Comparison of ENCODE assay signal across 7 cellular contexts in the genomic region with DNA sequence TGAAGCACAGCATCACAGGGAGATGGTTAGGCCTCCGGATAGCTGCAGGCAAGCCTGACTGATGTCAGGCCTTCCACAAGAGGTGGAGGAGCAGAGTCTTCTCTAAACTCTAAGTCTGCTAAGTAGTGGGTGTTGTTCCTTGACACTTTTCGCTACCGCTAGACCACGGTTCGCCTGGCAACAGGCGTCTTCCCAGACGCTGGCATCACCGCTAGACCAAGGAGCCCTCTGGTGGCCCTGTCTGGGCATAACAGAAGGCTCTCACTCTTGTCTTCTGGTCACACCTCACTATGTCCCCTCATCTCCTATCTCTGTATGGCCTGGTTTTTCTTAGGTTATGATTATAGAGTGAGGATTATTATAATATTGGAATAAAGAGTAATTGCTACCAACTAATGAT. TPM values are rescaled to one million over a fixed set of nuclear protein-coding genes. Genes with fewer than 3 reads are reported as not detected.
DNase-seq lines count a peak whose midpoint lies in the region; ATAC-seq and TF ChIP-seq lines count a peak whose summit lies in the region.
"Not testable (repeated sequence)": the region's sequence is repeated elsewhere in the genome, so short reads cannot be mapped to it uniquely, and the experiment has no call there.

No MANE protein-coding gene starts in this region.

- not testable (repeated sequence) for BruUV-seq in Calu3 (replicated peaks; lab: Mats Ljungman, UMichigan); Panc1 (replicated peaks; lab: Mats Ljungman, UMichigan)

- not testable (repeated sequence) for TF ChIP-seq RAD21 in liver (IDR thresholded peaks at IDR 0.05)

- TF ChIP-seq CTCF in Calu3 (IDR thresholded peaks at IDR 0.05; ENCODE audit: unreplicated experiment): peak; percentile 24
- TF ChIP-seq CTCF in GM12875 (IDR thresholded peaks at IDR 0.05; ENCODE audit: borderline replicate concordance, insufficient read depth, low read depth, low read length): peak; percentile 28; the same call in 1 of the 2 replicates
- peak; percentile 68 for TF ChIP-seq CTCF in Panc1 (IDR thresholded peaks at IDR 0.05)
- TF ChIP-seq CTCF in epithelial cell of proximal tubule (conservative IDR thresholded peaks at IDR 0.05; ENCODE audit: low read depth, low read length): peak; percentile 46
- TF ChIP-seq CTCF in liver (IDR thresholded peaks at IDR 0.05; ENCODE audit: low read depth, low read length, missing input control): peak; percentile 26
- TF ChIP-seq CTCF in retinal pigment epithelial cell (conservative IDR thresholded peaks at IDR 0.05; ENCODE audit: low read depth, low read length): peak; percentile 36

- not testable (repeated sequence) for H3K4me3 ChIP-seq in GM12875 (ENCODE audit: low read depth, low read length); Panc1 (ENCODE audit: low read depth in 2 of 2, low read length in 2 of 2); epithelial cell of proximal tubule (ENCODE audit: low read depth, low read length); liver (ENCODE audit: low read depth in 1 of 3, low read length in 3 of 3); retinal pigment epithelial cell (ENCODE audit: low read length)

- H3K9ac ChIP-seq in liver (ENCODE audit: low read depth in 1 of 2, low read length in 2 of 2): not testable (repeated sequence)

- not testable (repeated sequence) for H3K27ac ChIP-seq in Panc1 (ENCODE audit: low read length); liver (ENCODE audit: low read depth in 1 of 2, low read length in 2 of 2)

- peak; percentile 66; the same call in 1 of the 2 replicates for ATAC-seq in Panc1

- intact Hi-C loops in Calu3 (cut with micrococcal nuclease; ENCODE audit: unreplicated experiment); Panc1 (cut with micrococcal nuclease; ENCODE audit: unreplicated experiment); activated CD4-positive, alpha-beta memory T cell treated with anti-CD3 and anti-CD28 coated beads for 36 hours (cut with micrococcal nuclease): not testable (repeated sequence)

- in situ Hi-C loops in Panc1 (cut with HindIII; ENCODE audit: low pct_unique_long_range_greater_than_20kb, low sequenced_read_pairs): not testable (repeated sequence)

- not testable (repeated sequence) for H3K4me3 Mint-ChIP-seq in Calu3 (ENCODE audit: low read depth, unreplicated experiment); activated CD4-positive, alpha-beta memory T cell treated with anti-CD3 and anti-CD28 coated beads for 36 hours

- not testable (repeated sequence) for H3K4me1 Mint-ChIP-seq in Calu3 (ENCODE audit: low read depth, unreplicated experiment); activated CD4-positive, alpha-beta memory T cell treated with anti-CD3 and anti-CD28 coated beads for 36 hours (ENCODE audit: low read depth)

- POLR2A ChIA-PET in Panc1 (lab: Charles Lee); activated CD4-positive, alpha-beta memory T cell treated with anti-CD3 and anti-CD28 coated beads for 36 hours (lab: Charles Lee): not testable (repeated sequence)

- not testable (repeated sequence) for H3K9me3 Mint-ChIP-seq in Calu3 (ENCODE audit: low read depth, unreplicated experiment); activated CD4-positive, alpha-beta memory T cell treated with anti-CD3 and anti-CD28 coated beads for 36 hours

- WGBS in liver: 15% methylated on average over 8 of the region's 8 CpGs

- not testable (repeated sequence) for H3K36me3 ChIP-seq in Panc1 (ENCODE audit: control insufficient read depth, insufficient read depth, low read length); liver (ENCODE audit: control insufficient read depth in 4 of 4, insufficient read depth in 3 of 4, low read depth in 1 of 4, low read length in 3 of 4)

- CTCF ChIA-PET in Calu3 (lab: Charles Lee): not testable (repeated sequence)
- CTCF ChIA-PET in Panc1 (lab: Charles Lee): interaction anchor here (0.6 to 1.0 kb wide), 3 partner anchors 25 to 320 kb away, joined by 3 to 4 read pairs (median 3); no protein-coding TSS in a partner anchor
- CTCF ChIA-PET in activated CD4-positive, alpha-beta memory T cell treated with anti-CD3 and anti-CD28 coated beads for 36 hours (lab: Charles Lee): interaction anchor here (0.6 to 1.9 kb wide), 3 partner anchors 73 to 211 kb away, joined by 3 to 6 read pairs (median 4); no protein-coding TSS in a partner anchor

- H3K36me3 Mint-ChIP-seq in Calu3 (ENCODE audit: insufficient read depth, unreplicated experiment); activated CD4-positive, alpha-beta memory T cell treated with anti-CD3 and anti-CD28 coated beads for 36 hours: not testable (repeated sequence)

- H3K27me3 Mint-ChIP-seq in Calu3 (ENCODE audit: unreplicated experiment): peaks cover 65% of the 10 kb centered on the region
- H3K27me3 Mint-ChIP-seq in activated CD4-positive, alpha-beta memory T cell treated with anti-CD3 and anti-CD28 coated beads for 36 hours: peaks cover 11% of the 10 kb centered on the region

- H3K27ac Mint-ChIP-seq in Calu3 (ENCODE audit: unreplicated experiment); activated CD4-positive, alpha-beta memory T cell treated with anti-CD3 and anti-CD28 coated beads for 36 hours: not testable (repeated sequence)

- peaks cover 34% of the 10 kb centered on the region for H3K27me3 ChIP-seq in Panc1 (ENCODE audit: control insufficient read depth, insufficient read depth, low read length)
- H3K27me3 ChIP-seq in liver (ENCODE audit: control insufficient read depth in 4 of 4, insufficient read depth in 4 of 4, low read length in 3 of 4): not testable (repeated sequence)

- DNase-seq in Calu3; Panc1 (ENCODE audit: low read depth, low spot score); epithelial cell of proximal tubule (ENCODE audit: low read depth); retinal pigment epithelial cell (ENCODE audit: low read depth): not testable (repeated sequence)
- peak; percentile 24 for DNase-seq in activated CD4-positive, alpha-beta memory T cell treated with anti-CD3 and anti-CD28 coated beads for 36 hours

- H3K4me1 ChIP-seq in Panc1 (ENCODE audit: control insufficient read depth, insufficient read depth, low read length); liver (ENCODE audit: control insufficient read depth in 4 of 4, insufficient read depth in 4 of 4, low read length in 3 of 4): not testable (repeated sequence)

- not testable (repeated sequence) for H3K9me3 ChIP-seq in Panc1 (ENCODE audit: control insufficient read depth, insufficient read depth, low read depth, low read length); liver (ENCODE audit: control insufficient read depth in 4 of 4, low read length in 3 of 4)

RNA-seq across cellular contexts. Expression of gene HLA-B, which starts 17.1 kb away (rescaled TPM):
- total RNA-seq in Calu3 (2022): 1,078 and 2,594 TPM in 2 replicates
- 191 TPM for total RNA-seq in Panc1 (2021; ENCODE audit: unreplicated experiment)
- 134 TPM for polyA plus RNA-seq in Panc1 (2012; ENCODE audit: insufficient read length)
- 1,000 to 10,000 TPM; 3,016 to 3,060 TPM for total RNA-seq in activated CD4-positive, alpha-beta memory T cell treated with anti-CD3 and anti-CD28 coated beads for 36 hours
- total RNA-seq in epithelial cell of proximal tubule: 41.2 and 225 TPM in 2 replicates
- 100 to 1,000 TPM; 341 to 369 TPM for total RNA-seq in liver
- polyA plus RNA-seq in liver: 100 to 1,000 TPM; 464 to 864 TPM

RNA-seq across cellular contexts. Expression of gene MICA, which starts 29.3 kb away (rescaled TPM):
- total RNA-seq in Calu3 (2022): 70.2 and 77.1 TPM in 2 replicates
- 33.9 TPM for total RNA-seq in Panc1 (2021; ENCODE audit: unreplicated experiment)
- polyA plus RNA-seq in Panc1 (2012; ENCODE audit: insufficient read length): 27.7 TPM
- 1 to 10 TPM; 7.1 to 8.6 TPM for total RNA-seq in activated CD4-positive, alpha-beta memory T cell treated with anti-CD3 and anti-CD28 coated beads for 36 hours
- total RNA-seq in epithelial cell of proximal tubule: 25.7 and 46.8 TPM in 2 replicates
- total RNA-seq in liver: 1 to 10 TPM; 3.3 to 9.1 TPM
- polyA plus RNA-seq in liver: 1 to 10 TPM; 3.2 to 5.0 TPM
